Comparison of ENCODE assay signal across 8 cellular contexts in genomic region chr17:73231841-73232586, GRCh38. TPM values are rescaled to one million over a fixed set of nuclear protein-coding genes. Genes with fewer than 3 reads are reported as not detected.
DNase-seq lines count a peak whose midpoint lies in the region; ATAC-seq and TF ChIP-seq lines count a peak whose summit lies in the region.

No MANE protein-coding gene starts in this region.

- peak overlapping the region; percentile 93 for H3K27ac Mint-ChIP-seq in activated T-helper 2 cell treated with anti-CD3 and anti-CD28 coated beads, Interferon-gamma antibody, Interleukin-2, Interleukin-4, amounts not matched to agents 10 μg/mL and 5 μg/mL and 100 μg/mL, durations not matched to agents 14 hours and 24 hours and 36 hours
- H3K27ac Mint-ChIP-seq in natural killer cell, result peak overlapping the region; percentile 94

- TF ChIP-seq CTCF in LNCaP clone FGC (IDR thresholded peaks at IDR 0.05; ENCODE audit: control insufficient read depth, extremely low read depth, insufficient read depth) (no peak; the same call in 1 of the 2 replicates), natural killer cell (IDR thresholded peaks at IDR 0.05) (no peak)

- peak; percentile 96 to 98 (median 97) for ATAC-seq in natural killer cell

- H3K27me3 Mint-ChIP-seq in activated T-helper 2 cell treated with anti-CD3 and anti-CD28 coated beads, Interferon-gamma antibody, Interleukin-2, Interleukin-4, amounts not matched to agents 10 μg/mL and 5 μg/mL and 100 μg/mL, durations not matched to agents 14 hours and 24 hours and 36 hours (ENCODE audit: low read depth), result no peaks in the 10 kb centered on the region
- H3K27me3 Mint-ChIP-seq in natural killer cell (ENCODE audit: low read depth in 2 of 2), result no peaks in the 10 kb centered on the region

- H3K4me1 Mint-ChIP-seq in activated T-helper 2 cell treated with anti-CD3 and anti-CD28 coated beads, Interferon-gamma antibody, Interleukin-2, Interleukin-4, amounts not matched to agents 10 μg/mL and 5 μg/mL and 100 μg/mL, durations not matched to agents 14 hours and 24 hours and 36 hours (ENCODE audit: low read depth), result peaks cover 52% of the 10 kb centered on the region
- peaks cover 60 to 61% of the 10 kb centered on the region in 2 donors for H3K4me1 Mint-ChIP-seq in natural killer cell

- DNase-seq in EL (peak; percentile 96), GOT3 (lab: John Stamatoyannopoulos, UW) (peak; percentile 80), LNCaP clone FGC (ENCODE audit: low read depth) (peak; percentile 63), RPMI8226 (peak; percentile 96), fibroblast of peridontal ligament (ENCODE audit: extremely low read depth) (peak; percentile 88), natural killer cell (peak; percentile 97)
- peak; percentile 93 for DNase-seq in activated T-helper 2 cell treated with anti-CD3 and anti-CD28 coated beads, Interferon-gamma antibody, Interleukin-2, Interleukin-4, amounts not matched to agents 10 μg/mL and 5 μg/mL and 100 μg/mL, durations not matched to agents 14 hours and 24 hours and 36 hours (ENCODE audit: low spot score)
- peak; percentile 91 to 96 (median 93) for DNase-seq in stimulated activated naive CD4-positive, alpha-beta T cell (lab: John Stamatoyannopoulos, UW)

- intact Hi-C loops in activated T-helper 2 cell treated with anti-CD3 and anti-CD28 coated beads, Interferon-gamma antibody, Interleukin-2, Interleukin-4, amounts not matched to agents 10 μg/mL and 5 μg/mL and 100 μg/mL, durations not matched to agents 14 hours and 24 hours and 36 hours (cut with micrococcal nuclease), result loop anchor here (1.0 to 10.0 kb wide), 3 partner anchors 39 to 1643 kb away; partner anchors contain the start of genes COG1 and FDXR
- intact Hi-C loops in natural killer cell (cut with micrococcal nuclease), result loop anchor here (1.0 to 5.0 kb wide), 3 partner anchors 41 to 135 kb away; no protein-coding TSS in a partner anchor

- no peaks in the 10 kb centered on the region for H3K9me3 Mint-ChIP-seq in activated T-helper 2 cell treated with anti-CD3 and anti-CD28 coated beads, Interferon-gamma antibody, Interleukin-2, Interleukin-4, amounts not matched to agents 10 μg/mL and 5 μg/mL and 100 μg/mL, durations not matched to agents 14 hours and 24 hours and 36 hours
- H3K9me3 Mint-ChIP-seq in natural killer cell, result no peaks in the 10 kb centered on the region

- peak overlapping the region; percentile 87 for H3K4me3 Mint-ChIP-seq in activated T-helper 2 cell treated with anti-CD3 and anti-CD28 coated beads, Interferon-gamma antibody, Interleukin-2, Interleukin-4, amounts not matched to agents 10 μg/mL and 5 μg/mL and 100 μg/mL, durations not matched to agents 14 hours and 24 hours and 36 hours (ENCODE audit: low read depth)
- peak overlapping the region; percentile 98 for H3K4me3 Mint-ChIP-seq in natural killer cell

- H3K4me3 ChIP-seq in LNCaP clone FGC (ENCODE audit: low read depth, low read length), result peak overlapping the region; percentile 88

- H3K36me3 Mint-ChIP-seq in activated T-helper 2 cell treated with anti-CD3 and anti-CD28 coated beads, Interferon-gamma antibody, Interleukin-2, Interleukin-4, amounts not matched to agents 10 μg/mL and 5 μg/mL and 100 μg/mL, durations not matched to agents 14 hours and 24 hours and 36 hours (ENCODE audit: low read depth), result peaks cover 33% of the 10 kb centered on the region
- peaks cover 13% of the 10 kb centered on the region for H3K36me3 Mint-ChIP-seq in natural killer cell

RNA-seq across cellular contexts. Expression of gene CPSF4L, which starts 29.7 kb away (rescaled TPM):
- not detected in 2 replicates for total RNA-seq in activated T-helper 2 cell treated with anti-CD3 and anti-CD28 coated beads, Interferon-gamma antibody, Interleukin-2, Interleukin-4, amounts not matched to agents 10 μg/mL and 5 μg/mL and 100 μg/mL, durations not matched to agents 14 hours and 24 hours and 36 hours
- not detected for total RNA-seq in natural killer cell

RNA-seq across cellular contexts. Expression of gene COG1, which starts 39.2 kb away (rescaled TPM):
- total RNA-seq in activated T-helper 2 cell treated with anti-CD3 and anti-CD28 coated beads, Interferon-gamma antibody, Interleukin-2, Interleukin-4, amounts not matched to agents 10 μg/mL and 5 μg/mL and 100 μg/mL, durations not matched to agents 14 hours and 24 hours and 36 hours, result 31.4 and 31.5 TPM in 2 replicates
- total RNA-seq in natural killer cell, result 10 to 100 TPM; 64.1 to 73.2 (median 68.3) TPM

Comparison
In these comparisons a context has a peak if more than half of its experiments do, and no peak if none do; other contexts are left out.
1. Peak in every context shown above with its lines: DNase-seq, ATAC-seq and H3K4me3 ChIP-seq.